8 cellular contexts compared by ENCODE assay signal in the genomic region with DNA sequence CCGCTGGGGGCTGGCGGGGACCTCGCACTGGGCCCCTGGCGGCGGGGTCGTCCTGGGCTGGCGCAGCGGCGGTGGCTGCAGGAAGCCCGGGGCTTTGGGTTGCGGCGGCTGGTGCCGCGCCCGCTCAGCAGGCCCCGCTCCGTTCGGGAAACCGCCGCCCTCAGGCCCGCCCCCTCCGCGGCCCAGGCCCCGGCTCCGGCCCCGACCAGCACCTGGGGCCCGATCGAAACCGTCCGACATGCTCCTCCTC. TPM values are rescaled to one million over a fixed set of nuclear protein-coding genes. Genes with fewer than 3 reads are reported as not detected.
DNase-seq lines count a peak whose midpoint lies in the region; ATAC-seq, FAIRE-seq and TF ChIP-seq lines count a peak whose summit lies in the region.
"Not testable (repeated sequence)": the region's sequence is repeated elsewhere in the genome, so short reads cannot be mapped to it uniquely, and the experiment has no call there.

No MANE protein-coding gene starts in this region.

- peak overlapping the region; percentile 90 for H3K4me3 ChIP-seq in Caco-2 (ENCODE audit: low read depth, low read length)
- H3K4me3 ChIP-seq in Peyer's patch, result peak overlapping the region; percentile 73 to 94 (median 86)
- peak overlapping the region; percentile 94 for H3K4me3 ChIP-seq in GM12878
- peak overlapping the region; percentile 69 for H3K4me3 ChIP-seq in cardiac muscle cell
- peak overlapping the region; percentile 80 to 89 for H3K4me3 ChIP-seq in stomach smooth muscle (ENCODE audit: low read length in 2 of 2)

- TF ChIP-seq RAD21 in GM12878 (IDR thresholded peaks at IDR 0.05; ENCODE audit: insufficient read depth, low read depth, low read length), result not testable (repeated sequence)

- H3K27ac Mint-ChIP-seq in Caco-2 (ENCODE audit: unreplicated experiment) (peak overlapping the region; percentile 94), naive B cell (peak overlapping the region in 3 of 6 donors; percentile 92 to 97 (median 94))

- POLR2A ChIA-PET in Caco-2 (lab: Charles Lee), result interaction anchor here (0.9 to 1.2 kb wide), 2 partner anchors 47 to 73 kb away, joined by 3 to 5 read pairs; a partner anchor contains a TSS
- POLR2A ChIA-PET in GM12878 (lab: Charles Lee), result interaction anchor here (0.6 to 3.6 kb wide), 2 partner anchors 18 to 72 kb away, joined by 4 to 18 read pairs; a partner anchor contains a TSS

- in situ Hi-C loops in GM12878 (cut with MboI), result not testable (repeated sequence)

- H3K36me3 Mint-ChIP-seq in Caco-2 (ENCODE audit: insufficient read depth, unreplicated experiment); naive B cell: not testable (repeated sequence)

- peak; percentile 91 for ATAC-seq in GM21526 (IDR thresholded peaks at IDR 0.05; ENCODE audit: low FRiP score, unreplicated experiment)
- ATAC-seq in HG03103 (IDR thresholded peaks at IDR 0.05; ENCODE audit: low read depth, unreplicated experiment), result peak; percentile 84
- peak; percentile 90 for ATAC-seq in GM12878
- peak; percentile 82 to 86 for ATAC-seq in naive B cell (ENCODE audit: low read depth in 2 of 2)

- not testable (repeated sequence) for H3K4me1 Mint-ChIP-seq in Caco-2 (ENCODE audit: low read depth, unreplicated experiment)
- H3K4me1 Mint-ChIP-seq in naive B cell, result peaks cover 8 to 20% (median 13%) of the 10 kb centered on the region in 3 donors

- CTCF ChIA-PET in Caco-2 (lab: Charles Lee), result not testable (repeated sequence)
- CTCF ChIA-PET in GM12878 (lab: Yijun Ruan, JAX), result interaction anchor here (3.3 to 4.4 kb wide), 3 partner anchors 48 to 72 kb away, joined by 11 to 31 read pairs (median 18); a partner anchor contains a TSS

- TF ChIP-seq CTCF in Caco-2 (IDR thresholded peaks at IDR 0.05; ENCODE audit: insufficient read depth in 1 of 2, low read depth in 1 of 2, low read length in 1 of 2, severe bottlenecking in 1 of 2, unreplicated experiment in 1 of 2); Peyer's patch (IDR thresholded peaks at IDR 0.05); GM12878 (IDR thresholded peaks at IDR 0.05 in 2 of 3, conservative IDR thresholded peaks at IDR 0.05 in 1 of 3; ENCODE audit: control insufficient read depth in 2 of 3, extremely low read depth in 1 of 3, insufficient read depth in 1 of 3, low read depth in 3 of 3, low read length in 3 of 3); cardiac muscle cell (IDR thresholded peaks at IDR 0.05; ENCODE audit: low read depth, low read length): not testable (repeated sequence)

- intact Hi-C loops in Caco-2 (cut with micrococcal nuclease; ENCODE audit: unreplicated experiment) (loop anchor here (1.0 to 2.0 kb wide), 2 partner anchors 41 to 74 kb away; a partner anchor contains a TSS), GM12878 (cut with micrococcal nuclease; ENCODE audit: unreplicated experiment) (loop anchor here (2.0 to 10.0 kb wide), 2 partner anchors 46 to 562 kb away; a partner anchor contains a TSS)

- not testable (repeated sequence) for H3K9me3 Mint-ChIP-seq in Caco-2 (ENCODE audit: unreplicated experiment); naive B cell

- not testable (repeated sequence) for TF ChIP-seq POLR2A in Peyer's patch (IDR thresholded peaks at IDR 0.05); GM12878 (IDR thresholded peaks at IDR 0.05; ENCODE audit: low read depth, low read length)

- peak overlapping the region; percentile 69 for H2AFZ ChIP-seq in GM12878 (ENCODE audit: control insufficient read depth, low read depth, low read length)

- H4K20me1 ChIP-seq in GM12878 (ENCODE audit: control insufficient read depth, insufficient read depth), result not testable (repeated sequence)

- not testable (repeated sequence) for BruUV-seq in Caco-2 (replicated peaks; lab: Mats Ljungman, UMichigan); GM12878 (replicated peaks; lab: Mats Ljungman, UMichigan)

- H3K27ac ChIP-seq in Peyer's patch (peak overlapping the region; percentile 90 to 96 (median 95)), GM12878 (ENCODE audit: control insufficient read depth, insufficient read depth) (peak overlapping the region; percentile 87), cardiac muscle cell (peak overlapping the region; percentile 99), stomach smooth muscle (ENCODE audit: low read length) (peak overlapping the region; percentile 75)

- H3K4me2 ChIP-seq in GM12878 (ENCODE audit: control insufficient read depth, insufficient read depth), result peak overlapping the region; percentile 99; the same call in 1 of the 2 replicates

- H3K9ac ChIP-seq in GM12878 (ENCODE audit: control insufficient read depth, insufficient read depth, low read length), result peak overlapping the region; percentile 97
- H3K9ac ChIP-seq in stomach smooth muscle (ENCODE audit: low read length in 2 of 2), result peak overlapping the region; percentile 86 to 90

- RAD21 ChIA-PET in GM12878 (lab: Charles Lee; ENCODE audit: unreplicated experiment), result interaction anchor here (3.7 kb wide), 1 partner anchor 72 kb away, joined by 19 read pairs; a partner anchor contains a TSS

- SMC1A ChIA-PET in GM12878 (lab: Charles Lee; ENCODE audit: uncharacterized antibody, unreplicated experiment), result interaction anchor here (2.4 kb wide), 1 partner anchor 44 kb away, joined by 9 read pairs; no protein-coding TSS in a partner anchor

- not testable (repeated sequence) for H3K4me1 ChIP-seq in Caco-2; stomach smooth muscle (ENCODE audit: control insufficient read depth, insufficient read depth, low read length)
- H3K4me1 ChIP-seq in Peyer's patch, result peaks cover 0 to 32% (median 2%) of the 10 kb centered on the region in 4 donors
- H3K4me1 ChIP-seq in GM12878 (ENCODE audit: control insufficient read depth, insufficient read depth, low read length), result peaks cover 13% of the 10 kb centered on the region
- peaks cover 52% of the 10 kb centered on the region for H3K4me1 ChIP-seq in cardiac muscle cell (ENCODE audit: low read depth)

- DNase-seq in Caco-2; Peyer's patch; GM12878 (ENCODE audit: low read depth, low spot score); cardiac muscle cell (ENCODE audit: low read depth in 1 of 2, low spot score in 1 of 2); naive B cell: not testable (repeated sequence)

- TF ChIP-seq EP300 in GM12878 (IDR thresholded peaks at IDR 0.05; ENCODE audit: borderline replicate concordance in 1 of 2, control insufficient read depth in 1 of 2, low read depth in 2 of 2, low read length in 2 of 2), result not testable (repeated sequence)

- H3K4me3 Mint-ChIP-seq in Caco-2 (ENCODE audit: unreplicated experiment) (peak overlapping the region; percentile 72), naive B cell (peak overlapping the region in 6 of 8 donors; percentile 86 to 96 (median 92))

- H3K9me3 ChIP-seq in Caco-2; Peyer's patch; GM12878 (replicated peaks; ENCODE audit: control insufficient read depth, insufficient read depth, low read length); cardiac muscle cell (ENCODE audit: low read depth); stomach smooth muscle (ENCODE audit: control insufficient read depth in 2 of 2, low read length in 2 of 2): not testable (repeated sequence)

- not testable (repeated sequence) for H3K36me3 ChIP-seq in Caco-2 (ENCODE audit: control insufficient read depth, insufficient read depth, low read length); Peyer's patch; GM12878 (ENCODE audit: control insufficient read depth in 2 of 2, insufficient read depth in 2 of 2, low read length in 1 of 2); stomach smooth muscle (ENCODE audit: control insufficient read depth in 2 of 2, insufficient read depth in 2 of 2, low read length in 2 of 2)
- H3K36me3 ChIP-seq in cardiac muscle cell, result peaks cover 17% of the 10 kb centered on the region

- peaks cover 52% of the 10 kb centered on the region for H3K79me2 ChIP-seq in GM12878 (ENCODE audit: control insufficient read depth, insufficient read depth, low read length)

- 3% methylated on average over 7 of the region's 30 CpGs for WGBS in GM12878 (ENCODE audit: insufficient coverage, insufficient replicate concordance, low lambda C conversion rate, missing lambda C conversion rate)

- not testable (repeated sequence) for H3K27me3 Mint-ChIP-seq in Caco-2 (ENCODE audit: insufficient read depth, unreplicated experiment); naive B cell

- not testable (repeated sequence) for FAIRE-seq in GM12878 (lab: Jason Lieb, UNC)

- not testable (repeated sequence) for H3K27me3 ChIP-seq in Caco-2 (replicated peaks; ENCODE audit: control insufficient read depth, insufficient read depth, low read length); Peyer's patch; GM12878 (replicated peaks in 1 of 2; ENCODE audit: control insufficient read depth in 2 of 2, insufficient read depth in 2 of 2, low read length in 1 of 2); cardiac muscle cell; stomach smooth muscle (ENCODE audit: control insufficient read depth in 1 of 2, insufficient read depth in 2 of 2, low read length in 2 of 2)

RNA-seq across cellular contexts. Expression of a gene that starts 0.3 kb away (rescaled TPM):
- total RNA-seq in Caco-2 (2022) (115 and 121 TPM in 2 replicates), Peyer's patch (10 to 100 TPM; 45.9 to 61.1 (median 48.9) TPM), GM12878 (2014; rRNA removed) (55.6 and 67.0 TPM in 2 replicates), GM12878 (2014; rRNA removed; fragmentation: Illumina TruSeq; extraction: Trizol) (56.3 and 64.1 TPM in 2 replicates), GM12878 (2021) (42.2 and 43.0 TPM in 2 replicates), cardiac muscle cell (140 and 151 TPM in 2 replicates)
- total RNA-seq in GM12878 (2013; cell fraction: nucleolus; rRNA removed), result 27.2 and 28.4 TPM in 2 replicates
- 14.1 TPM for polyA plus RNA-seq in GM12878 (2011; ENCODE audit: low read depth)
- polyA plus RNA-seq in GM12878 (2011; rRNA removed) (90.9 and 94.3 TPM in 2 replicates), GM12878 (2014; fragmentation: Illumina TruSeq; extraction: Trizol) (63.4 and 81.3 TPM in 2 replicates), GM12878 (2014; fragmentation: Nextera tagmentation; extraction: Ambion mirVana) (10 to 100 TPM; 37.4 to 52.7 TPM), GM12878 (2014; rRNA removed) (43.3 and 46.4 TPM in 2 replicates), GM12878 (2016; fragmentation: Nextera tagmentation; extraction: Ambion mirVana) (10 to 100 TPM; 58.3 to 70.7 TPM), cardiac muscle cell (298 and 341 TPM in 2 replicates), naive B cell (ENCODE audit: low read depth in 6 of 6) (10 to 100 TPM; 42.2 to 73.4 (median 50.0) TPM)
- polyA plus RNA-seq in GM12878 (2011; cell fraction: cytosol; rRNA removed), result 39.9 and 43.7 TPM in 2 replicates
- 30.6 and 38.6 TPM in 2 replicates for polyA plus RNA-seq in GM12878 (2011; cell fraction: nucleus; rRNA removed)
- polyA plus RNA-seq in GM12878 (2012), result 26.2 and 35.9 TPM in 2 replicates
- polyA minus RNA-seq in GM12878 (2011; rRNA and poly(A)+ RNA removed), result 59.9 and 66.1 TPM in 2 replicates
- polyA minus RNA-seq in GM12878 (2011; cell fraction: cytosol; rRNA and poly(A)+ RNA removed), result 22.3 and 22.8 TPM in 2 replicates
- polyA minus RNA-seq in GM12878 (2011; cell fraction: nucleus; rRNA and poly(A)+ RNA removed), result 10.8 and 17.7 TPM in 2 replicates

RNA-seq across cellular contexts. Expression of a gene that starts 41.6 kb away (rescaled TPM):
- total RNA-seq in Caco-2 (2022) (7.0 and 7.1 TPM in 2 replicates), Peyer's patch (1 to 10 TPM in 2 of 4 donors, under 1 TPM in 2; 0.47 to 7.4 (median 1.3) TPM), GM12878 (2014; rRNA removed) (9.4 and 13.0 TPM in 2 replicates), GM12878 (2014; rRNA removed; fragmentation: Illumina TruSeq; extraction: Trizol) (9.9 and 10.6 TPM in 2 replicates), GM12878 (2021) (5.6 and 6.1 TPM in 2 replicates), cardiac muscle cell (1.0 and 3.7 TPM in 2 replicates)
- total RNA-seq in GM12878 (2013; cell fraction: nucleolus; rRNA removed), result 27.1 and 27.9 TPM in 2 replicates
- polyA plus RNA-seq in GM12878 (2011; ENCODE audit: low read depth), result 1.0 TPM
- polyA plus RNA-seq in GM12878 (2011; rRNA removed) (12.0 and 16.4 TPM in 2 replicates), GM12878 (2014; fragmentation: Illumina TruSeq; extraction: Trizol) (10.6 and 14.9 TPM in 2 replicates), GM12878 (2014; fragmentation: Nextera tagmentation; extraction: Ambion mirVana) (1 to 10 TPM; 7.4 to 8.8 TPM), GM12878 (2014; rRNA removed) (6.5 and 6.9 TPM in 2 replicates), GM12878 (2016; fragmentation: Nextera tagmentation; extraction: Ambion mirVana) (10 to 100 TPM; 12.9 to 15.1 TPM), cardiac muscle cell (5.2 and 9.7 TPM in 2 replicates), naive B cell (ENCODE audit: low read depth in 6 of 6) (1 to 10 TPM in 5 of 6 donors, not detected in 1; 1.2 to 3.9 (median 2.5) TPM)
- polyA plus RNA-seq in GM12878 (2011; cell fraction: cytosol; rRNA removed), result 3.3 and 4.2 TPM in 2 replicates
- 17.5 and 18.4 TPM in 2 replicates for polyA plus RNA-seq in GM12878 (2011; cell fraction: nucleus; rRNA removed)
- 1.8 and 4.2 TPM in 2 replicates for polyA plus RNA-seq in GM12878 (2012)
- polyA minus RNA-seq in GM12878 (2011; rRNA and poly(A)+ RNA removed), result 9.8 and 15.1 TPM in 2 replicates
- 1.9 and 2.9 TPM in 2 replicates for polyA minus RNA-seq in GM12878 (2011; cell fraction: cytosol; rRNA and poly(A)+ RNA removed)
- 9.1 and 12.9 TPM in 2 replicates for polyA minus RNA-seq in GM12878 (2011; cell fraction: nucleus; rRNA and poly(A)+ RNA removed)

RNA-seq across cellular contexts. Expression of a gene that starts 46.4 kb away (rescaled TPM):
- 42.5 and 44.8 TPM in 2 replicates for total RNA-seq in Caco-2 (2022)
- total RNA-seq in Peyer's patch, result 10 to 100 TPM; 30.5 to 59.7 (median 44.5) TPM
- 185 and 188 TPM in 2 replicates for total RNA-seq in GM12878 (2013; cell fraction: nucleolus; rRNA removed)
- total RNA-seq in GM12878 (2014; rRNA removed), result 47.1 and 66.6 TPM in 2 replicates
- total RNA-seq in GM12878 (2014; rRNA removed; fragmentation: Illumina TruSeq; extraction: Trizol), result 56.8 and 60.7 TPM in 2 replicates
- total RNA-seq in GM12878 (2021), result 58.4 and 63.3 TPM in 2 replicates
- polyA plus RNA-seq in GM12878 (2011; ENCODE audit: low read depth), result 24.2 TPM
- polyA plus RNA-seq in GM12878 (2011; rRNA removed), result 59.6 and 72.4 TPM in 2 replicates
- polyA plus RNA-seq in GM12878 (2011; cell fraction: cytosol; rRNA removed), result 42.4 and 46.2 TPM in 2 replicates
- polyA plus RNA-seq in GM12878 (2011; cell fraction: nucleus; rRNA removed), result 110 and 163 TPM in 2 replicates
- polyA plus RNA-seq in GM12878 (2012), result 24.6 and 34.4 TPM in 2 replicates
- 43.6 and 59.2 TPM in 2 replicates for polyA plus RNA-seq in GM12878 (2014; fragmentation: Illumina TruSeq; extraction: Trizol)
- 10 to 100 TPM; 20.8 to 23.1 TPM for polyA plus RNA-seq in GM12878 (2014; fragmentation: Nextera tagmentation; extraction: Ambion mirVana)
- polyA plus RNA-seq in GM12878 (2014; rRNA removed), result 34.5 and 41.1 TPM in 2 replicates
- 10 to 100 TPM; 64.9 to 73.1 TPM for polyA plus RNA-seq in GM12878 (2016; fragmentation: Nextera tagmentation; extraction: Ambion mirVana)
- polyA minus RNA-seq in GM12878 (2011; rRNA and poly(A)+ RNA removed), result 112 and 115 TPM in 2 replicates
- 24.5 and 31.7 TPM in 2 replicates for polyA minus RNA-seq in GM12878 (2011; cell fraction: cytosol; rRNA and poly(A)+ RNA removed)
- polyA minus RNA-seq in GM12878 (2011; cell fraction: nucleus; rRNA and poly(A)+ RNA removed), result 85.1 and 112 TPM in 2 replicates
- 97.6 and 123 TPM in 2 replicates for total RNA-seq in cardiac muscle cell
- polyA plus RNA-seq in cardiac muscle cell, result 103 and 142 TPM in 2 replicates
- 10 to 100 TPM; 41.8 to 60.7 (median 45.8) TPM for polyA plus RNA-seq in naive B cell (ENCODE audit: low read depth in 6 of 6)
